In genomic region chr10:71242621-71243009, GRCh38 we compare ENCODE assay signal across 17 cellular contexts. TPM values are rescaled to one million over a fixed set of nuclear protein-coding genes. Genes with fewer than 3 reads are reported as not detected.
DNase-seq lines count a peak whose midpoint lies in the region; ATAC-seq, FAIRE-seq and TF ChIP-seq lines count a peak whose summit lies in the region.
"Had no signal": no experiment of that assay in that cellular context is flagged by ENCODE, and none has a peak within 500 bp of the region (broad histone marks: within the 10 kb centered on the region; RNA-seq: fewer than 3 reads in every experiment).

No MANE protein-coding gene starts in this region.

- H3K36me3 ChIP-seq in bronchial epithelial cell (ENCODE audit: control insufficient read depth, insufficient read depth, low read length) (no peaks in the 10 kb centered on the region), tibial artery (no peaks in the 10 kb centered on the region), Peyer's patch (no peaks in the 10 kb centered on the region)

- TF ChIP-seq POLR2A in Peyer's patch (IDR thresholded peaks at IDR 0.05) = no peak

- H3K9me3 ChIP-seq in tibial artery (no peaks in the 10 kb centered on the region), Peyer's patch (no peaks in the 10 kb centered on the region)

- DNase-seq in NCI-H82 (lab: John Stamatoyannopoulos, UW) (peak; percentile 36), NCI-H82 treated with DMSO at 0.1 percent for 48 hours (lab: John Stamatoyannopoulos, UW; ENCODE audit: unreplicated experiment) (no peak), bronchial epithelial cell (ENCODE audit: low read depth) (no peak), tibial artery (no peak), NCI-H1417 treated with DMSO at 0.1 percent for 48 hours (lab: John Stamatoyannopoulos, UW) (no peak), Peyer's patch (no peak)
- DNase-seq: 8988T; activated T-cell treated with anti-CD3 and anti-CD28 coated beads, Interleukin-2, amount 50 U/mL, for 24 hours; effector CD4-positive, alpha-beta T cell; HCEC 1CT; NCI-H1436; NCI-H2171 treated with DMSO at 0.1 percent for 48 hours; NCI-H774 had no signal

- ATAC-seq in GM19023 (IDR thresholded peaks at IDR 0.05; ENCODE audit: unreplicated experiment) = no peak
- ATAC-seq: activated naive CD4-positive, alpha-beta T cell treated with anti-CD3 and anti-CD28 coated beads, Interleukin-2, amount 50 U/mL, for 72 hours had no signal

- intact Hi-C loops in tibial artery (cut with DNase I; ENCODE audit: low total_unique reads) = no loop called here

- TF ChIP-seq CTCF in bronchial epithelial cell (IDR thresholded peaks at IDR 0.05; ENCODE audit: insufficient read depth, low read length, severe bottlenecking) (peak; percentile 1), tibial artery (IDR thresholded peaks at IDR 0.05) (no peak), Peyer's patch (IDR thresholded peaks at IDR 0.05) (peak in 1 of 6 experiments; percentile 27)

- H3K4me1 ChIP-seq in tibial artery (peaks cover 0 to 67% (median 55%) of the 10 kb centered on the region in 4 donors), Peyer's patch (peaks cover 0 to 73% (median 11%) of the 10 kb centered on the region in 4 donors)

- H3K4me3 ChIP-seq in bronchial epithelial cell (ENCODE audit: low read depth, low read length) (no peak overlapping the region), tibial artery (no peak overlapping the region), Peyer's patch (no peak overlapping the region)
- H3K4me3 ChIP-seq: skin epidermis had no signal

- FAIRE-seq in bronchial epithelial cell (lab: Jason Lieb, UNC) = no peak

- H3K27me3 ChIP-seq in bronchial epithelial cell (ENCODE audit: control insufficient read depth, insufficient read depth, low read length) = no peaks in the 10 kb centered on the region
- H3K27me3 ChIP-seq in layer of hippocampus (ENCODE audit: control insufficient read depth, insufficient read depth, low read length) = no peaks in the 10 kb centered on the region
- H3K27me3 ChIP-seq in tibial artery = no peaks in the 10 kb centered on the region
- no peaks in the 10 kb centered on the region for H3K27me3 ChIP-seq in Peyer's patch

- H3K27ac ChIP-seq in layer of hippocampus (ENCODE audit: low read depth, low read length) = peak overlapping the region; percentile 42
- H3K27ac ChIP-seq in tibial artery = peak overlapping the region; percentile 15 to 42
- peak overlapping the region in 2 of 4 donors; percentile 62 to 63 for H3K27ac ChIP-seq in Peyer's patch

RNA-seq across cellular contexts. Expression of gene UNC5B, which starts 30.2 kb away (rescaled TPM):
- total RNA-seq in bronchial epithelial cell = 36.6 and 62.5 TPM in 2 replicates
- total RNA-seq in Peyer's patch = 10 to 100 TPM in 3 of 4 donors, 1 to 10 TPM in 1; 5.0 to 52.5 (median 39.1) TPM
- total RNA-seq: activated naive CD4-positive, alpha-beta T cell treated with anti-CD3 and anti-CD28 coated beads, Interleukin-2, amount 50 U/mL, for 72 hours had no signal
